ENCODE assay signal across 1 cellular context in the genomic region with DNA sequence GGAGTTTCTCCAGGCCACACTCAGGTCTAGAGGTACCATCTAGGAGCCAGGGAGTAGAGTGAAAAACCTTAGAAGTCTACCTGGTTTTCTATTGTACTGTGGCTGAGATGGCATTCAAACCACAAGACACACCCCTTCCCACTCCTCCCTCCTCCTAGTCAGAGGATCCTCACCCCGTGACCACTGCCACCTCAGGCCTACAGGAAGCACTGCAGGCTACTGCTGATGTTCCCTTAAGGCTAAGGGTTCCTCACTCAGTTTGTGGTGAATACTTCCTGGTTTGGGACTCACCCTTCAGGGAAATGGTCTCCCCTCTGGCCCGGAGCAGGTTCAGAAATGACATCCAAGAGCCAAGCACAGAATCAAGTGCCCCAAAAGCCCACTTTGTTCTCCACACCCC.
TF ChIP-seq lines count a peak whose summit lies in the region.

No MANE protein-coding gene starts in this region.

TF ChIP-seq in SK-N-SH, 30 proteins besides CTCF, POLR2A, EP300 and RAD21 (continued from another document):
- TF ChIP-seq REST (IDR thresholded peaks at IDR 0.05; ENCODE audit: low read depth, low read length): no peak
- TF ChIP-seq, protein P1, sequence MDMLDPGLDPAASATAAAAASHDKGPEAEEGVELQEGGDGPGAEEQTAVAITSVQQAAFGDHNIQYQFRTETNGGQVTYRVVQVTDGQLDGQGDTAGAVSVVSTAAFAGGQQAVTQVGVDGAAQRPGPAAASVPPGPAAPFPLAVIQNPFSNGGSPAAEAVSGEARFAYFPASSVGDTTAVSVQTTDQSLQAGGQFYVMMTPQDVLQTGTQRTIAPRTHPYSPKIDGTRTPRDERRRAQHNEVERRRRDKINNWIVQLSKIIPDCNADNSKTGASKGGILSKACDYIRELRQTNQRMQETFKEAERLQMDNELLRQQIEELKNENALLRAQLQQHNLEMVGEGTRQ (IDR thresholded peaks at IDR 0.05; ENCODE audit: borderline replicate concordance, low read depth, low read length): no peak
- TF ChIP-seq FOXJ3 (CRISPR knock-in tag; IDR thresholded peaks at IDR 0.05): no peak
